In genomic region chr3:165196577-165197561, GRCh38 we compare ENCODE assay signal across 9 cellular contexts. TPM values are rescaled to one million over a fixed set of nuclear protein-coding genes. Genes with fewer than 3 reads are reported as not detected.
DNase-seq lines count a peak whose midpoint lies in the region; ATAC-seq and TF ChIP-seq lines count a peak whose summit lies in the region.
"Had no signal": no experiment of that assay in that cellular context is flagged by ENCODE, and none has a peak within 500 bp of the region (broad histone marks: within the 10 kb centered on the region; RNA-seq: fewer than 3 reads in every experiment).

No MANE protein-coding gene starts in this region.

- intact Hi-C loops in activated CD8-positive, alpha-beta T cell treated with anti-CD3 and anti-CD28 coated beads for 36 hours (cut with micrococcal nuclease): no loop called here

- CTCF ChIA-PET in activated CD8-positive, alpha-beta T cell treated with anti-CD3 and anti-CD28 coated beads for 36 hours (lab: Charles Lee): interaction anchor here (1.2 kb wide), 1 partner anchor 10 kb away, joined by 5 read pairs; no protein-coding TSS in a partner anchor
- CTCF ChIA-PET in activated CD8-positive, alpha-beta T cell treated with anti-CD3 and anti-CD28 coated beads, Interleukin-2, amount 10 ng/mL, durations not matched to agents 7 days and 5 days (lab: Charles Lee): no interaction called here

- DNase-seq in activated CD8-positive, alpha-beta T cell treated with anti-CD3 and anti-CD28 coated beads for 36 hours: no peak
- DNase-seq in activated CD8-positive, alpha-beta T cell treated with anti-CD3 and anti-CD28 coated beads, Interleukin-2, amount 10 ng/mL, durations not matched to agents 7 days and 5 days: no peak
- no peak for DNase-seq in activated naive CD8-positive, alpha-beta T cell treated with anti-CD3 and anti-CD28 coated beads, Interleukin-2, amount 50 U/mL, for 24 hours
- DNase-seq in islet precursor cell: peak; percentile 54
- DNase-seq in stimulated activated naive CD8-positive, alpha-beta T cell treated with anti-CD3 and anti-CD28 coated beads, Interleukin-15, amount 100 ng/mL, for 72 hours: no peak

- POLR2A ChIA-PET in activated CD8-positive, alpha-beta T cell treated with anti-CD3 and anti-CD28 coated beads for 36 hours (lab: Charles Lee): no interaction called here
- POLR2A ChIA-PET in activated CD8-positive, alpha-beta T cell treated with anti-CD3 and anti-CD28 coated beads, Interleukin-2, amount 10 ng/mL, durations not matched to agents 7 days and 5 days (lab: Charles Lee): no interaction called here

- H3K4me1 Mint-ChIP-seq in activated CD8-positive, alpha-beta T cell treated with anti-CD3 and anti-CD28 coated beads for 36 hours (ENCODE audit: low read depth): peaks cover 13% of the 10 kb centered on the region
- no peaks in the 10 kb centered on the region for H3K4me1 Mint-ChIP-seq in activated CD8-positive, alpha-beta T cell treated with anti-CD3 and anti-CD28 coated beads, Interleukin-2, amount 10 ng/mL, durations not matched to agents 7 days and 5 days (ENCODE audit: low read depth)
- peaks cover 15% of the 10 kb centered on the region for H3K4me1 Mint-ChIP-seq in activated naive CD8-positive, alpha-beta T cell treated with anti-CD3 and anti-CD28 coated beads, Interleukin-2, amount 50 U/mL, for 24 hours
- H3K4me1 Mint-ChIP-seq in stimulated activated naive CD8-positive, alpha-beta T cell treated with anti-CD3 and anti-CD28 coated beads, Interleukin-15, amount 100 ng/mL, for 72 hours: peaks cover 33% of the 10 kb centered on the region

- no peak for TF ChIP-seq CTCF in activated CD8-positive, alpha-beta T cell treated with anti-CD3 and anti-CD28 coated beads for 36 hours (IDR thresholded peaks at IDR 0.05)

- H3K27me3 Mint-ChIP-seq in activated CD8-positive, alpha-beta T cell treated with anti-CD3 and anti-CD28 coated beads for 36 hours: peaks cover 52% of the 10 kb centered on the region
- peaks cover 51% of the 10 kb centered on the region for H3K27me3 Mint-ChIP-seq in activated CD8-positive, alpha-beta T cell treated with anti-CD3 and anti-CD28 coated beads, Interleukin-2, amount 10 ng/mL, durations not matched to agents 7 days and 5 days (ENCODE audit: low read depth)
- H3K27me3 Mint-ChIP-seq in activated naive CD8-positive, alpha-beta T cell treated with anti-CD3 and anti-CD28 coated beads, Interleukin-2, amount 50 U/mL, for 24 hours: peaks cover 56% of the 10 kb centered on the region
- peaks cover 54% of the 10 kb centered on the region for H3K27me3 Mint-ChIP-seq in stimulated activated naive CD8-positive, alpha-beta T cell treated with anti-CD3 and anti-CD28 coated beads, Interleukin-15, amount 100 ng/mL, for 72 hours

- no peaks in the 10 kb centered on the region for H3K9me3 Mint-ChIP-seq in activated CD8-positive, alpha-beta T cell treated with anti-CD3 and anti-CD28 coated beads for 36 hours
- H3K9me3 Mint-ChIP-seq in activated CD8-positive, alpha-beta T cell treated with anti-CD3 and anti-CD28 coated beads, Interleukin-2, amount 10 ng/mL, durations not matched to agents 7 days and 5 days (ENCODE audit: insufficient read depth): no peaks in the 10 kb centered on the region
- no peaks in the 10 kb centered on the region for H3K9me3 Mint-ChIP-seq in activated naive CD8-positive, alpha-beta T cell treated with anti-CD3 and anti-CD28 coated beads, Interleukin-2, amount 50 U/mL, for 24 hours
- H3K9me3 Mint-ChIP-seq in stimulated activated naive CD8-positive, alpha-beta T cell treated with anti-CD3 and anti-CD28 coated beads, Interleukin-15, amount 100 ng/mL, for 72 hours: no peaks in the 10 kb centered on the region

- no peak overlapping the region for H3K27ac Mint-ChIP-seq in activated CD8-positive, alpha-beta T cell treated with anti-CD3 and anti-CD28 coated beads for 36 hours
- H3K27ac Mint-ChIP-seq in activated CD8-positive, alpha-beta T cell treated with anti-CD3 and anti-CD28 coated beads, Interleukin-2, amount 10 ng/mL, durations not matched to agents 7 days and 5 days: no peak overlapping the region
- no peak overlapping the region for H3K27ac Mint-ChIP-seq in activated naive CD8-positive, alpha-beta T cell treated with anti-CD3 and anti-CD28 coated beads, Interleukin-2, amount 50 U/mL, for 24 hours
- peak overlapping the region in 1 of 2 donors; percentile 69 for H3K27ac Mint-ChIP-seq in stimulated activated naive CD8-positive, alpha-beta T cell treated with anti-CD3 and anti-CD28 coated beads, Interleukin-15, amount 100 ng/mL, for 72 hours

- no peaks in the 10 kb centered on the region for H3K36me3 Mint-ChIP-seq in activated CD8-positive, alpha-beta T cell treated with anti-CD3 and anti-CD28 coated beads for 36 hours (ENCODE audit: low read depth)
- peaks cover 2% of the 10 kb centered on the region for H3K36me3 Mint-ChIP-seq in activated CD8-positive, alpha-beta T cell treated with anti-CD3 and anti-CD28 coated beads, Interleukin-2, amount 10 ng/mL, durations not matched to agents 7 days and 5 days (ENCODE audit: low read depth)
- H3K36me3 Mint-ChIP-seq in activated naive CD8-positive, alpha-beta T cell treated with anti-CD3 and anti-CD28 coated beads, Interleukin-2, amount 50 U/mL, for 24 hours (ENCODE audit: low read depth): no peaks in the 10 kb centered on the region

- peak overlapping the region; percentile 37 for H3K4me3 Mint-ChIP-seq in activated CD8-positive, alpha-beta T cell treated with anti-CD3 and anti-CD28 coated beads for 36 hours
- H3K4me3 Mint-ChIP-seq in activated CD8-positive, alpha-beta T cell treated with anti-CD3 and anti-CD28 coated beads, Interleukin-2, amount 10 ng/mL, durations not matched to agents 7 days and 5 days: no peak overlapping the region
- peak overlapping the region; percentile 53 for H3K4me3 Mint-ChIP-seq in activated naive CD8-positive, alpha-beta T cell treated with anti-CD3 and anti-CD28 coated beads, Interleukin-2, amount 50 U/mL, for 24 hours
- H3K4me3 Mint-ChIP-seq in stimulated activated naive CD8-positive, alpha-beta T cell treated with anti-CD3 and anti-CD28 coated beads, Interleukin-15, amount 100 ng/mL, for 72 hours: peak overlapping the region; percentile 54 to 63

- ATAC-seq in activated CD8-positive, alpha-beta T cell treated with anti-CD3 and anti-CD28 coated beads for 36 hours: no peak
- ATAC-seq in activated CD8-positive, alpha-beta T cell treated with anti-CD3 and anti-CD28 coated beads, Interleukin-2, amount 10 ng/mL, durations not matched to agents 7 days and 5 days: no peak
- ATAC-seq in activated naive CD8-positive, alpha-beta T cell treated with anti-CD3 and anti-CD28 coated beads, Interleukin-2, amount 50 U/mL, for 24 hours: no peak
- no peak for ATAC-seq in stimulated activated naive CD8-positive, alpha-beta T cell treated with anti-CD3 and anti-CD28 coated beads, Interleukin-15, amount 100 ng/mL, for 72 hours
- ATAC-seq in GM19328 (IDR thresholded peaks at IDR 0.05; ENCODE audit: unreplicated experiment): no peak
- ATAC-seq in GM21825 (IDR thresholded peaks at IDR 0.05; ENCODE audit: unreplicated experiment): no peak
- ATAC-seq in GM19455 (IDR thresholded peaks at IDR 0.05; ENCODE audit: unreplicated experiment): no peak

RNA-seq across cellular contexts. Expression of gene SLITRK3, which starts 0.7 kb away (rescaled TPM):
- not detected for total RNA-seq in activated CD8-positive, alpha-beta T cell treated with anti-CD3 and anti-CD28 coated beads for 36 hours
- not detected for total RNA-seq in activated CD8-positive, alpha-beta T cell treated with anti-CD3 and anti-CD28 coated beads, Interleukin-2, amount 10 ng/mL, durations not matched to agents 7 days and 5 days
- total RNA-seq: SJSA1 had no signal
